Comparison of ENCODE assay signal across 1 cellular context in the genomic region with DNA sequence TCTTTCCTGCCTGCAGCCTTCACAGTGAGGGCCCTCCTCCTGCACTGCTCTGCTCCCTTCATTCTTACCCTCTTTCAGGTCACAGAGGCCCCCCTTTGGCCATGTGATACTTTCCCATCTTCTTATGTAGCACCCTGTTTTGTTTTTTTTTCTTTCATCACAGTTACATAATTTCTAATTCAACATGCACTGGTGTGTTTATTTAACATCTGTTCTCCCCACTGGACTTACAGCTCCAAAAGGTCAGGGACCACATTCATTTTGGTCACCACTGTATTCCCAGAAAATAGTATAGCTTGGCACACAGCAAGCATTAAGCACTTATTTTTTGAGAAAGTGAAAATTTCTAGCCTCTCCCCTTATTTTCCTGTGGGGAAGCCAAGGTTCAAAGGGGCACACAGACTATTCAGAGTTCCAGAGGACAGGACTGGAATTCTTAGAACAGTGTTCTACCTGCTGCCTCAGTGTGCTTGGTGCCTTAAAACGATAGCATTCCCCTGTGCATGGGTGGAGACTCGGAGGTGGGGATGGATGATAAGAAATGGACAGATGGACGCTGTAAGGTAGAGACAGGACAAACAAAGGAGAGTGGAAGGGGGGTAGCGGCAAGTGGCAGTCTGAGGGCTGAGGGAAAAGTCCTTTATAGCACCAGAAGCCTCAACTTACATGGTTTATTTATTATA.
A peak's percentile ranks its signal among the peaks of the same experiment; 100 is the strongest.
TF ChIP-seq lines count a peak whose summit lies in the region.

No MANE protein-coding gene starts in this region.

TF ChIP-seq in HepG2, 621 proteins besides CTCF, POLR2A, EP300 and RAD21 (continues in another document):
- TF ChIP-seq ZNF746 (CRISPR knock-in tag; IDR thresholded peaks at IDR 0.05) (no peak), FOXO1 (CRISPR knock-in tag; IDR thresholded peaks at IDR 0.05) (peak; percentile 22; the same call in 1 of the 2 replicates), DPF2 (CRISPR knock-in tag; IDR thresholded peaks at IDR 0.05; ENCODE audit: borderline replicate concordance, low read depth) (peak; percentile 52; the same call in 1 of the 2 replicates), MIXL1 (CRISPR knock-in tag; IDR thresholded peaks at IDR 0.05) (0 out of 2 replicates have a peak, but pooled peaks have one; percentile 44), ZNF709 (CRISPR knock-in tag; IDR thresholded peaks at IDR 0.05) (no peak), ZNF232 (CRISPR knock-in tag; IDR thresholded peaks at IDR 0.05; ENCODE audit: borderline replicate concordance) (no peak), GATAD2A (CRISPR knock-in tag; IDR thresholded peaks at IDR 0.05) (peak; percentile 73), SALL1 (CRISPR knock-in tag; IDR thresholded peaks at IDR 0.05) (peak; percentile 29; the same call in 1 of the 2 replicates), YEATS4 (CRISPR knock-in tag; IDR thresholded peaks at IDR 0.05; ENCODE audit: borderline replicate concordance) (0 out of 2 replicates have a peak, but pooled peaks have one; percentile 47), SNAI1 (CRISPR knock-in tag; IDR thresholded peaks at IDR 0.05; ENCODE audit: borderline replicate concordance) (no peak), ERF (CRISPR knock-in tag; IDR thresholded peaks at IDR 0.05) (0 out of 2 replicates have a peak, but pooled peaks have one; percentile 26), KDM3A (CRISPR knock-in tag; IDR thresholded peaks at IDR 0.05; ENCODE audit: low read depth) (no peak), ZNF772 (CRISPR knock-in tag; IDR thresholded peaks at IDR 0.05) (no peak), NR2F6 (IDR thresholded peaks at IDR 0.05) (peak; percentile 84), NR2F6 (CRISPR knock-in tag; IDR thresholded peaks at IDR 0.05) (peak; percentile 80), FOXP1 (IDR thresholded peaks at IDR 0.05) (no peak), FOXP1 (CRISPR knock-in tag; IDR thresholded peaks at IDR 0.05) (peak; percentile 31; the same call in 1 of the 2 replicates), JUND (CRISPR knock-in tag; IDR thresholded peaks at IDR 0.05) (0 out of 2 replicates have a peak, but pooled peaks have one; percentile 17), NR2F1 (CRISPR knock-in tag; IDR thresholded peaks at IDR 0.05) (peak; percentile 12 to 61; a peak in 1 of 4 replicates), MED1 (CRISPR knock-in tag; IDR thresholded peaks at IDR 0.05) (0 out of 2 replicates have a peak, but pooled peaks have one; percentile 53), SAP130 (CRISPR knock-in tag; IDR thresholded peaks at IDR 0.05; ENCODE audit: low read depth) (peak; percentile 47), SOX6 (IDR thresholded peaks at IDR 0.05) (no peak), SOX6 (CRISPR knock-in tag; IDR thresholded peaks at IDR 0.05) (peak; percentile 51), RORA (CRISPR knock-in tag; IDR thresholded peaks at IDR 0.05) (no peak), RXRB (CRISPR knock-in tag; IDR thresholded peaks at IDR 0.05; ENCODE audit: borderline replicate concordance) (peak; percentile 60; the same call in 1 of the 2 replicates), ZC3H4 (CRISPR knock-in tag; IDR thresholded peaks at IDR 0.05; ENCODE audit: borderline replicate concordance) (no peak), LCORL (IDR thresholded peaks at IDR 0.05) (peak; percentile 33; the same call in 1 of the 2 replicates), LCORL (CRISPR knock-in tag; IDR thresholded peaks at IDR 0.05) (peak; percentile 78), ZMYM4 (CRISPR knock-in tag; IDR thresholded peaks at IDR 0.05) (peak; percentile 33; the same call in 1 of the 2 replicates)
- TF ChIP-seq, protein P1, sequence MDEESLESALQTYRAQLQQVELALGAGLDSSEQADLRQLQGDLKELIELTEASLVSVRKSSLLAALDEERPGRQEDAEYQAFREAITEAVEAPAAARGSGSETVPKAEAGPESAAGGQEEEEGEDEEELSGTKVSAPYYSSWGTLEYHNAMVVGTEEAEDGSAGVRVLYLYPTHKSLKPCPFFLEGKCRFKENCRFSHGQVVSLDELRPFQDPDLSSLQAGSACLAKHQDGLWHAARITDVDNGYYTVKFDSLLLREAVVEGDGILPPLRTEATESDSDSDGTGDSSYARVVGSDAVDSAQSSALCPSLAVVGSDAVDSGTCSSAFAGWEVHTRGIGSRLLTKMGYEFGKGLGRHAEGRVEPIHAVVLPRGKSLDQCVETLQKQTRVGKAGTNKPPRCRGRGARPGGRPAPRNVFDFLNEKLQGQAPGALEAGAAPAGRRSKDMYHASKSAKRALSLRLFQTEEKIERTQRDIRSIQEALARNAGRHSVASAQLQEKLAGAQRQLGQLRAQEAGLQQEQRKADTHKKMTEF (CRISPR knock-in tag; IDR thresholded peaks at IDR 0.05): 0 out of 2 replicates have a peak, but pooled peaks have one; percentile 40
- TF ChIP-seq, protein P2, sequence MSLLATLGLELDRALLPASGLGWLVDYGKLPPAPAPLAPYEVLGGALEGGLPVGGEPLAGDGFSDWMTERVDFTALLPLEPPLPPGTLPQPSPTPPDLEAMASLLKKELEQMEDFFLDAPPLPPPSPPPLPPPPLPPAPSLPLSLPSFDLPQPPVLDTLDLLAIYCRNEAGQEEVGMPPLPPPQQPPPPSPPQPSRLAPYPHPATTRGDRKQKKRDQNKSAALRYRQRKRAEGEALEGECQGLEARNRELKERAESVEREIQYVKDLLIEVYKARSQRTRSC (CRISPR knock-in tag; IDR thresholded peaks at IDR 0.05; ENCODE audit: low read depth): no peak
- TF ChIP-seq, protein P3, sequence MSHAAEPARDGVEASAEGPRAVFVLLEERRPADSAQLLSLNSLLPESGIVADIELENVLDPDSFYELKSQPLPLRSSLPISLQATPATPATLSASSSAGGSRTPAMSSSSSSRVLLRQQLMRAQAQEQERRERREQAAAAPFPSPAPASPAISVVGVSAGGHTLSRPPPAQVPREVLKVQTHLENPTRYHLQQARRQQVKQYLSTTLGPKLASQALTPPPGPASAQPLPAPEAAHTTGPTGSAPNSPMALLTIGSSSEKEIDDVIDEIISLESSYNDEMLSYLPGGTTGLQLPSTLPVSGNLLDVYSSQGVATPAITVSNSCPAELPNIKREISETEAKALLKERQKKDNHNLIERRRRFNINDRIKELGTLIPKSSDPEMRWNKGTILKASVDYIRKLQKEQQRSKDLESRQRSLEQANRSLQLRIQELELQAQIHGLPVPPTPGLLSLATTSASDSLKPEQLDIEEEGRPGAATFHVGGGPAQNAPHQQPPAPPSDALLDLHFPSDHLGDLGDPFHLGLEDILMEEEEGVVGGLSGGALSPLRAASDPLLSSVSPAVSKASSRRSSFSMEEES (CRISPR knock-in tag; IDR thresholded peaks at IDR 0.05): peak; percentile 65
- TF ChIP-seq, protein P4, sequence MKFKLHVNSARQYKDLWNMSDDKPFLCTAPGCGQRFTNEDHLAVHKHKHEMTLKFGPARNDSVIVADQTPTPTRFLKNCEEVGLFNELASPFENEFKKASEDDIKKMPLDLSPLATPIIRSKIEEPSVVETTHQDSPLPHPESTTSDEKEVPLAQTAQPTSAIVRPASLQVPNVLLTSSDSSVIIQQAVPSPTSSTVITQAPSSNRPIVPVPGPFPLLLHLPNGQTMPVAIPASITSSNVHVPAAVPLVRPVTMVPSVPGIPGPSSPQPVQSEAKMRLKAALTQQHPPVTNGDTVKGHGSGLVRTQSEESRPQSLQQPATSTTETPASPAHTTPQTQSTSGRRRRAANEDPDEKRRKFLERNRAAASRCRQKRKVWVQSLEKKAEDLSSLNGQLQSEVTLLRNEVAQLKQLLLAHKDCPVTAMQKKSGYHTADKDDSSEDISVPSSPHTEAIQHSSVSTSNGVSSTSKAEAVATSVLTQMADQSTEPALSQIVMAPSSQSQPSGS (CRISPR knock-in tag; IDR thresholded peaks at IDR 0.05): 0 out of 2 replicates have a peak, but pooled peaks have one; percentile 12
- TF ChIP-seq, protein P5, sequence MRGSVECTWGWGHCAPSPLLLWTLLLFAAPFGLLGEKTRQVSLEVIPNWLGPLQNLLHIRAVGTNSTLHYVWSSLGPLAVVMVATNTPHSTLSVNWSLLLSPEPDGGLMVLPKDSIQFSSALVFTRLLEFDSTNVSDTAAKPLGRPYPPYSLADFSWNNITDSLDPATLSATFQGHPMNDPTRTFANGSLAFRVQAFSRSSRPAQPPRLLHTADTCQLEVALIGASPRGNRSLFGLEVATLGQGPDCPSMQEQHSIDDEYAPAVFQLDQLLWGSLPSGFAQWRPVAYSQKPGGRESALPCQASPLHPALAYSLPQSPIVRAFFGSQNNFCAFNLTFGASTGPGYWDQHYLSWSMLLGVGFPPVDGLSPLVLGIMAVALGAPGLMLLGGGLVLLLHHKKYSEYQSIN (CRISPR knock-in tag; IDR thresholded peaks at IDR 0.05; ENCODE audit: borderline replicate concordance): no peak
- TF ChIP-seq, protein P6, sequence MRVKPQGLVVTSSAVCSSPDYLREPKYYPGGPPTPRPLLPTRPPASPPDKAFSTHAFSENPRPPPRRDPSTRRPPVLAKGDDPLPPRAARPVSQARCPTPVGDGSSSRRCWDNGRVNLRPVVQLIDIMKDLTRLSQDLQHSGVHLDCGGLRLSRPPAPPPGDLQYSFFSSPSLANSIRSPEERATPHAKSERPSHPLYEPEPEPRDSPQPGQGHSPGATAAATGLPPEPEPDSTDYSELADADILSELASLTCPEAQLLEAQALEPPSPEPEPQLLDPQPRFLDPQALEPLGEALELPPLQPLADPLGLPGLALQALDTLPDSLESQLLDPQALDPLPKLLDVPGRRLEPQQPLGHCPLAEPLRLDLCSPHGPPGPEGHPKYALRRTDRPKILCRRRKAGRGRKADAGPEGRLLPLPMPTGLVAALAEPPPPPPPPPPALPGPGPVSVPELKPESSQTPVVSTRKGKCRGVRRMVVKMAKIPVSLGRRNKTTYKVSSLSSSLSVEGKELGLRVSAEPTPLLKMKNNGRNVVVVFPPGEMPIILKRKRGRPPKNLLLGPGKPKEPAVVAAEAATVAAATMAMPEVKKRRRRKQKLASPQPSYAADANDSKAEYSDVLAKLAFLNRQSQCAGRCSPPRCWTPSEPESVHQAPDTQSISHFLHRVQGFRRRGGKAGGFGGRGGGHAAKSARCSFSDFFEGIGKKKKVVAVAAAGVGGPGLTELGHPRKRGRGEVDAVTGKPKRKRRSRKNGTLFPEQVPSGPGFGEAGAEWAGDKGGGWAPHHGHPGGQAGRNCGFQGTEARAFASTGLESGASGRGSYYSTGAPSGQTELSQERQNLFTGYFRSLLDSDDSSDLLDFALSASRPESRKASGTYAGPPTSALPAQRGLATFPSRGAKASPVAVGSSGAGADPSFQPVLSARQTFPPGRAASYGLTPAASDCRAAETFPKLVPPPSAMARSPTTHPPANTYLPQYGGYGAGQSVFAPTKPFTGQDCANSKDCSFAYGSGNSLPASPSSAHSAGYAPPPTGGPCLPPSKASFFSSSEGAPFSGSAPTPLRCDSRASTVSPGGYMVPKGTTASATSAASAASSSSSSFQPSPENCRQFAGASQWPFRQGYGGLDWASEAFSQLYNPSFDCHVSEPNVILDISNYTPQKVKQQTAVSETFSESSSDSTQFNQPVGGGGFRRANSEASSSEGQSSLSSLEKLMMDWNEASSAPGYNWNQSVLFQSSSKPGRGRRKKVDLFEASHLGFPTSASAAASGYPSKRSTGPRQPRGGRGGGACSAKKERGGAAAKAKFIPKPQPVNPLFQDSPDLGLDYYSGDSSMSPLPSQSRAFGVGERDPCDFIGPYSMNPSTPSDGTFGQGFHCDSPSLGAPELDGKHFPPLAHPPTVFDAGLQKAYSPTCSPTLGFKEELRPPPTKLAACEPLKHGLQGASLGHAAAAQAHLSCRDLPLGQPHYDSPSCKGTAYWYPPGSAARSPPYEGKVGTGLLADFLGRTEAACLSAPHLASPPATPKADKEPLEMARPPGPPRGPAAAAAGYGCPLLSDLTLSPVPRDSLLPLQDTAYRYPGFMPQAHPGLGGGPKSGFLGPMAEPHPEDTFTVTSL (CRISPR knock-in tag; IDR thresholded peaks at IDR 0.05; ENCODE audit: borderline replicate concordance): peak; percentile 79; the same call in 1 of the 2 replicates
- TF ChIP-seq, protein P7, sequence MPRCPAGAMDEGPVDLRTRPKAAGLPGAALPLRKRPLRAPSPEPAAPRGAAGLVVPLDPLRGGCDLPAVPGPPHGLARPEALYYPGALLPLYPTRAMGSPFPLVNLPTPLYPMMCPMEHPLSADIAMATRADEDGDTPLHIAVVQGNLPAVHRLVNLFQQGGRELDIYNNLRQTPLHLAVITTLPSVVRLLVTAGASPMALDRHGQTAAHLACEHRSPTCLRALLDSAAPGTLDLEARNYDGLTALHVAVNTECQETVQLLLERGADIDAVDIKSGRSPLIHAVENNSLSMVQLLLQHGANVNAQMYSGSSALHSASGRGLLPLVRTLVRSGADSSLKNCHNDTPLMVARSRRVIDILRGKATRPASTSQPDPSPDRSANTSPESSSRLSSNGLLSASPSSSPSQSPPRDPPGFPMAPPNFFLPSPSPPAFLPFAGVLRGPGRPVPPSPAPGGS (CRISPR knock-in tag; IDR thresholded peaks at IDR 0.05): no peak
- TF ChIP-seq, protein P8, sequence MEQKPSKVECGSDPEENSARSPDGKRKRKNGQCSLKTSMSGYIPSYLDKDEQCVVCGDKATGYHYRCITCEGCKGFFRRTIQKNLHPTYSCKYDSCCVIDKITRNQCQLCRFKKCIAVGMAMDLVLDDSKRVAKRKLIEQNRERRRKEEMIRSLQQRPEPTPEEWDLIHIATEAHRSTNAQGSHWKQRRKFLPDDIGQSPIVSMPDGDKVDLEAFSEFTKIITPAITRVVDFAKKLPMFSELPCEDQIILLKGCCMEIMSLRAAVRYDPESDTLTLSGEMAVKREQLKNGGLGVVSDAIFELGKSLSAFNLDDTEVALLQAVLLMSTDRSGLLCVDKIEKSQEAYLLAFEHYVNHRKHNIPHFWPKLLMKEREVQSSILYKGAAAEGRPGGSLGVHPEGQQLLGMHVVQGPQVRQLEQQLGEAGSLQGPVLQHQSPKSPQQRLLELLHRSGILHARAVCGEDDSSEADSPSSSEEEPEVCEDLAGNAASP (CRISPR knock-in tag; IDR thresholded peaks at IDR 0.05; ENCODE audit: borderline replicate concordance): peak; percentile 51; the same call in 1 of the 2 replicates
- TF ChIP-seq, protein P9, sequence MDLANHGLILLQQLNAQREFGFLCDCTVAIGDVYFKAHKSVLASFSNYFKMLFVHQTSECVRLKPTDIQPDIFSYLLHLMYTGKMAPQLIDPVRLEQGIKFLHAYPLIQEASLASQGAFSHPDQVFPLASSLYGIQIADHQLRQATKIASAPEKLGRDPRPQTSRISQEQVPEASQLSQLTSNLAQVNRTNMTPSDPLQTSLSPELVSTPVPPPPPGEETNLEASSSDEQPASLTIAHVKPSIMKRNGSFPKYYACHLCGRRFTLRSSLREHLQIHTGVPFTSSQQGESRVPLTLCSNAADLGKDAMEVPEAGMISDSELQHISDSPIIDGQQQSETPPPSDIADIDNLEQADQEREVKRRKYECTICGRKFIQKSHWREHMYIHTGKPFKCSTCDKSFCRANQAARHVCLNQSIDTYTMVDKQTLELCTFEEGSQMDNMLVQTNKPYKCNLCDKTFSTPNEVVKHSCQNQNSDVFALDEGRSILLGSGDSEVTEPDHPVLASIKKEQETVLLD (CRISPR knock-in tag; IDR thresholded peaks at IDR 0.05; ENCODE audit: low read depth): no peak
- TF ChIP-seq, protein P10, sequence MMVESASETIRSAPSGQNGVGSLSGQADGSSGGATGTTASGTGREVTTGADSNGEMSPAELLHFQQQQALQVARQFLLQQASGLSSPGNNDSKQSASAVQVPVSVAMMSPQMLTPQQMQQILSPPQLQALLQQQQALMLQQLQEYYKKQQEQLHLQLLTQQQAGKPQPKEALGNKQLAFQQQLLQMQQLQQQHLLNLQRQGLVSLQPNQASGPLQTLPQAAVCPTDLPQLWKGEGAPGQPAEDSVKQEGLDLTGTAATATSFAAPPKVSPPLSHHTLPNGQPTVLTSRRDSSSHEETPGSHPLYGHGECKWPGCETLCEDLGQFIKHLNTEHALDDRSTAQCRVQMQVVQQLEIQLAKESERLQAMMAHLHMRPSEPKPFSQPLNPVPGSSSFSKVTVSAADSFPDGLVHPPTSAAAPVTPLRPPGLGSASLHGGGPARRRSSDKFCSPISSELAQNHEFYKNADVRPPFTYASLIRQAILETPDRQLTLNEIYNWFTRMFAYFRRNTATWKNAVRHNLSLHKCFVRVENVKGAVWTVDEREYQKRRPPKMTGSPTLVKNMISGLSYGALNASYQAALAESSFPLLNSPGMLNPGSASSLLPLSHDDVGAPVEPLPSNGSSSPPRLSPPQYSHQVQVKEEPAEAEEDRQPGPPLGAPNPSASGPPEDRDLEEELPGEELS (CRISPR knock-in tag; IDR thresholded peaks at IDR 0.05): peak; percentile 65
